8 cellular contexts compared by ENCODE assay signal in genomic region chr10:43408710-43409384, GRCh38. TPM values are rescaled to one million over a fixed set of nuclear protein-coding genes. Genes with fewer than 3 reads are reported as not detected.
DNase-seq lines count a peak whose midpoint lies in the region; ATAC-seq and TF ChIP-seq lines count a peak whose summit lies in the region.

A gene with protein sequence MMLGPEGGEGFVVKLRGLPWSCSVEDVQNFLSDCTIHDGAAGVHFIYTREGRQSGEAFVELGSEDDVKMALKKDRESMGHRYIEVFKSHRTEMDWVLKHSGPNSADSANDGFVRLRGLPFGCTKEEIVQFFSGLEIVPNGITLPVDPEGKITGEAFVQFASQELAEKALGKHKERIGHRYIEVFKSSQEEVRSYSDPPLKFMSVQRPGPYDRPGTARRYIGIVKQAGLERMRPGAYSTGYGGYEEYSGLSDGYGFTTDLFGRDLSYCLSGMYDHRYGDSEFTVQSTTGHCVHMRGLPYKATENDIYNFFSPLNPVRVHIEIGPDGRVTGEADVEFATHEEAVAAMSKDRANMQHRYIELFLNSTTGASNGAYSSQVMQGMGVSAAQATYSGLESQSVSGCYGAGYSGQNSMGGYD (minus strand): TSS chr10:43409186. CDS start chr10:43387884, 21,302 bp downstream.

- H3K9me3 Mint-ChIP-seq in activated T-helper 2 cell treated with anti-CD3 and anti-CD28 coated beads, Interferon-gamma antibody, Interleukin-2, Interleukin-4, amounts not matched to agents 10 μg/mL and 5 μg/mL and 100 μg/mL, durations not matched to agents 14 hours and 24 hours and 36 hours = no peaks in the 10 kb centered on the region
- no peaks in the 10 kb centered on the region for H3K9me3 Mint-ChIP-seq in natural killer cell

- peak within 1 kb of the TSS; percentile 99 for H3K27ac Mint-ChIP-seq in activated T-helper 2 cell treated with anti-CD3 and anti-CD28 coated beads, Interferon-gamma antibody, Interleukin-2, Interleukin-4, amounts not matched to agents 10 μg/mL and 5 μg/mL and 100 μg/mL, durations not matched to agents 14 hours and 24 hours and 36 hours
- peak within 1 kb of the TSS; percentile 99 for H3K27ac Mint-ChIP-seq in natural killer cell

- peaks cover 46% of the 10 kb centered on the region for H3K36me3 Mint-ChIP-seq in activated T-helper 2 cell treated with anti-CD3 and anti-CD28 coated beads, Interferon-gamma antibody, Interleukin-2, Interleukin-4, amounts not matched to agents 10 μg/mL and 5 μg/mL and 100 μg/mL, durations not matched to agents 14 hours and 24 hours and 36 hours (ENCODE audit: low read depth)
- no peaks in the 10 kb centered on the region for H3K36me3 Mint-ChIP-seq in natural killer cell

- H3K4me1 Mint-ChIP-seq in activated T-helper 2 cell treated with anti-CD3 and anti-CD28 coated beads, Interferon-gamma antibody, Interleukin-2, Interleukin-4, amounts not matched to agents 10 μg/mL and 5 μg/mL and 100 μg/mL, durations not matched to agents 14 hours and 24 hours and 36 hours (ENCODE audit: low read depth) = peaks cover 25% of the 10 kb centered on the region
- peaks cover 33 to 38% of the 10 kb centered on the region in 2 donors for H3K4me1 Mint-ChIP-seq in natural killer cell

- no peaks in the 10 kb centered on the region for H3K27me3 Mint-ChIP-seq in activated T-helper 2 cell treated with anti-CD3 and anti-CD28 coated beads, Interferon-gamma antibody, Interleukin-2, Interleukin-4, amounts not matched to agents 10 μg/mL and 5 μg/mL and 100 μg/mL, durations not matched to agents 14 hours and 24 hours and 36 hours (ENCODE audit: low read depth)
- H3K27me3 Mint-ChIP-seq in natural killer cell (ENCODE audit: low read depth in 2 of 2) = no peaks in the 10 kb centered on the region

- TF ChIP-seq CTCF in RWPE2 (IDR thresholded peaks at IDR 0.05; ENCODE audit: poor library complexity, severe bottlenecking) = no peak
- no peak for TF ChIP-seq CTCF in fibroblast of mammary gland (conservative IDR thresholded peaks at IDR 0.05; ENCODE audit: control insufficient read depth, insufficient read depth, low read depth, low read length)
- no peak for TF ChIP-seq CTCF in natural killer cell (IDR thresholded peaks at IDR 0.05)

- intact Hi-C loops in activated T-helper 2 cell treated with anti-CD3 and anti-CD28 coated beads, Interferon-gamma antibody, Interleukin-2, Interleukin-4, amounts not matched to agents 10 μg/mL and 5 μg/mL and 100 μg/mL, durations not matched to agents 14 hours and 24 hours and 36 hours (cut with micrococcal nuclease) = loop anchor here (1.0 to 10.0 kb wide), 7 partner anchors 11 to 771 kb away; partner anchors contain the start of genes CSGALNACT2 and ZNF33B
- intact Hi-C loops in natural killer cell (cut with micrococcal nuclease) = loop anchor here (2.0 to 5.0 kb wide), 3 partner anchors 28 to 272 kb away; partner anchors contain the start of genes CSGALNACT2, ZNF239 and ZNF487

- peak within 1 kb of the TSS; percentile 95 for H3K4me3 Mint-ChIP-seq in activated T-helper 2 cell treated with anti-CD3 and anti-CD28 coated beads, Interferon-gamma antibody, Interleukin-2, Interleukin-4, amounts not matched to agents 10 μg/mL and 5 μg/mL and 100 μg/mL, durations not matched to agents 14 hours and 24 hours and 36 hours (ENCODE audit: low read depth)
- peak within 1 kb of the TSS; percentile 99 for H3K4me3 Mint-ChIP-seq in natural killer cell

- DNase-seq in EH (ENCODE audit: low read depth) (peak; percentile 95), GOT3 (lab: John Stamatoyannopoulos, UW) (peak; percentile 91), LHCN-M2 (ENCODE audit: low read depth) (peak; percentile 93), RWPE2 (ENCODE audit: low spot score) (peak; percentile 92), fibroblast of mammary gland (ENCODE audit: low read depth) (peak; percentile 93), natural killer cell (peak; percentile 97)
- peak; percentile 94 for DNase-seq in activated T-helper 2 cell treated with anti-CD3 and anti-CD28 coated beads, Interferon-gamma antibody, Interleukin-2, Interleukin-4, amounts not matched to agents 10 μg/mL and 5 μg/mL and 100 μg/mL, durations not matched to agents 14 hours and 24 hours and 36 hours (ENCODE audit: low spot score)
- DNase-seq in stimulated activated naive CD4-positive, alpha-beta T cell (lab: John Stamatoyannopoulos, UW) = peak; percentile 90 to 99 (median 96)

- peak within 1 kb of the TSS; percentile 91 for H3K27ac ChIP-seq in RWPE2 (ENCODE audit: poor library complexity, severe bottlenecking)

- peaks cover 15% of the 10 kb centered on the region for H3K4me1 ChIP-seq in RWPE2 (ENCODE audit: insufficient read depth, poor library complexity, severe bottlenecking)

- peaks cover 31% of the 10 kb centered on the region for H3K36me3 ChIP-seq in RWPE2 (ENCODE audit: low read depth)

- H3K4me3 ChIP-seq in RWPE2 (ENCODE audit: severe bottlenecking) = peak within 1 kb of the TSS; percentile 46
- peak within 1 kb of the TSS; percentile 85 for H3K4me3 ChIP-seq in fibroblast of mammary gland (ENCODE audit: control insufficient read depth, low read depth, low read length)

- H3K9me3 ChIP-seq in RWPE2 (ENCODE audit: severe bottlenecking) = no peaks in the 10 kb centered on the region

- no peaks in the 10 kb centered on the region for H3K27me3 ChIP-seq in RWPE2 (ENCODE audit: insufficient read depth, poor library complexity, severe bottlenecking)

- ATAC-seq in RWPE2 (ENCODE audit: low read depth) (peak; percentile 76), natural killer cell (peak; percentile 71 to 90 (median 78))

RNA-seq across cellular contexts. Expression of the gene that starts here (rescaled TPM):
- 237 and 256 TPM in 2 replicates for total RNA-seq in LHCN-M2 (2014; rRNA removed)
- polyA plus RNA-seq in LHCN-M2 (2012) = 116 TPM
- 503 and 520 TPM in 2 replicates for total RNA-seq in activated T-helper 2 cell treated with anti-CD3 and anti-CD28 coated beads, Interferon-gamma antibody, Interleukin-2, Interleukin-4, amounts not matched to agents 10 μg/mL and 5 μg/mL and 100 μg/mL, durations not matched to agents 14 hours and 24 hours and 36 hours
- total RNA-seq in natural killer cell = 100 to 1,000 TPM; 122 to 160 (median 125) TPM

Comparison
In these comparisons a context has a peak if more than half of its experiments do, and no peak if none do; other contexts are left out.
1. Peak in every context shown above with its lines: DNase-seq, ATAC-seq, H3K4me3 ChIP-seq and H3K27ac ChIP-seq.